In the genomic region with DNA sequence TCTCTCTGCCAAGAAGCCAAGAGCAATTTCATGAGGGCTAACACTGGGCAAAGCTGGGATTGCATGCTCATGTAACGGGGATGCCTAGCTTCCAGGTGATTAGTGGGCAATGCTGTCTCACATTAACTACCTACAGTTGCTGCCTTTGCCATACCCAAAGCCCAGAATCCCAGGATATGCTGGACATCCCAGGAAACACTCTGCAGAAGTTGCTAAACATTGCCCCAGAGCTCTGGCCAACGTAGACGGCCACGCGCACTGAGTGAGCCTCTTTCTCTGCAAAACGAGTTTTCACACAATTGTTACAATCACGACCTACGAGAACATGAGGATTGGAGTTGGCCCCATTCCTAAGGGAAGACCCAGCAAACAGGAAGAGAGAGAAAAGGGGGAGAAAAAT, we compare ENCODE assay signal across 19 cellular contexts.
DNase-seq lines count a peak whose midpoint lies in the region; TF ChIP-seq lines count a peak whose summit lies in the region.
"Had no signal": no experiment of that assay in that cellular context is flagged by ENCODE, and none has a peak within 500 bp of the region (broad histone marks: within the 10 kb centered on the region; RNA-seq: fewer than 3 reads in every experiment).

No MANE protein-coding gene starts in this region.

- no peaks in the 10 kb centered on the region for H4K20me1 ChIP-seq in hepatocyte (ENCODE audit: insufficient read depth, poor library complexity, severe bottlenecking)

- peak overlapping the region; percentile 1 for H3K4me2 ChIP-seq in hepatocyte
- H3K4me2 ChIP-seq: GM23338 had no signal

- peaks cover 17% of the 10 kb centered on the region for H3K9me3 Mint-ChIP-seq in osteocyte (ENCODE audit: unreplicated experiment)

- no peaks in the 10 kb centered on the region for H3K4me1 Mint-ChIP-seq in osteocyte (ENCODE audit: unreplicated experiment)
- H3K4me1 Mint-ChIP-seq: B cell; CD4-positive, CD25-positive, alpha-beta regulatory T cell; CD8-positive, alpha-beta memory T cell; GM23338 had no signal

- H3K27me3 Mint-ChIP-seq in osteocyte (ENCODE audit: unreplicated experiment), result no peaks in the 10 kb centered on the region
- H3K27me3 Mint-ChIP-seq: B cell; CD4-positive, CD25-positive, alpha-beta regulatory T cell had no signal

- no peak overlapping the region for H3K4me3 Mint-ChIP-seq in osteocyte (ENCODE audit: unreplicated experiment)
- H3K4me3 Mint-ChIP-seq: B cell; CD4-positive, CD25-positive, alpha-beta regulatory T cell; CD8-positive, alpha-beta memory T cell; GM23338; HFFc6 had no signal

- intact Hi-C loops in colonic mucosa (cut with DNase I), result no loop called here

- H3K9me2 ChIP-seq in hepatocyte (replicated peaks; ENCODE audit: insufficient read depth), result no peaks in the 10 kb centered on the region

- no peaks in the 10 kb centered on the region for H3K36me3 Mint-ChIP-seq in osteocyte (ENCODE audit: unreplicated experiment)
- H3K36me3 Mint-ChIP-seq: CD4-positive, CD25-positive, alpha-beta regulatory T cell; CD8-positive, alpha-beta memory T cell had no signal

- H3K9me3 ChIP-seq in hepatocyte (ENCODE audit: low read depth), result no peaks in the 10 kb centered on the region
- no peaks in the 10 kb centered on the region for H3K9me3 ChIP-seq in colonic mucosa

- no peak overlapping the region for H3K9ac ChIP-seq in colonic mucosa (ENCODE audit: low read depth in 2 of 2, low read length in 2 of 2)

- no peak overlapping the region for H3K27ac ChIP-seq in hepatocyte
- no peak overlapping the region for H3K27ac ChIP-seq in colonic mucosa
- H3K27ac ChIP-seq: HL-60 had no signal

- no peaks in the 10 kb centered on the region for H3K79me2 ChIP-seq in hepatocyte

- H3K4me3 ChIP-seq in hepatocyte, result no peak overlapping the region
- no peak overlapping the region for H3K4me3 ChIP-seq in colonic mucosa
- H3K4me3 ChIP-seq: GM23338 had no signal

- no peak for TF ChIP-seq CTCF in hepatocyte (IDR thresholded peaks at IDR 0.05; ENCODE audit: poor library complexity)
- no peak for TF ChIP-seq CTCF in osteocyte (IDR thresholded peaks at IDR 0.05)
- TF ChIP-seq CTCF in colonic mucosa (IDR thresholded peaks at IDR 0.05), result no peak

- H3K27ac Mint-ChIP-seq in osteocyte (ENCODE audit: unreplicated experiment), result no peak overlapping the region
- H3K27ac Mint-ChIP-seq: B cell; CD4-positive, CD25-positive, alpha-beta regulatory T cell; CD8-positive, alpha-beta memory T cell; GM23338; HFFc6 had no signal

- 57% methylated on average over 8 of the region's 8 CpGs for whole genome bisulfite sequencing in hepatocyte (ENCODE audit: low lambda C conversion rate, missing lambda C conversion rate)

- no peak overlapping the region for H2AFZ ChIP-seq in hepatocyte
- H2AFZ ChIP-seq: GM23338 had no signal

- H3K36me3 ChIP-seq in hepatocyte (replicated peaks; ENCODE audit: insufficient read depth, low read depth) (no peaks in the 10 kb centered on the region), colonic mucosa (no peaks in the 10 kb centered on the region)

- H3K4me1 ChIP-seq in hepatocyte (ENCODE audit: insufficient read depth) (no peaks in the 10 kb centered on the region), colonic mucosa (no peaks in the 10 kb centered on the region)

- no peaks in the 10 kb centered on the region for H3K27me3 ChIP-seq in hepatocyte
- H3K27me3 ChIP-seq in colonic mucosa, result no peaks in the 10 kb centered on the region

- peak; percentile 84 for DNase-seq in NCI-H82 (lab: John Stamatoyannopoulos, UW)
- DNase-seq in ecto neural progenitor cell (ENCODE audit: low spot score), result peak; percentile 42
- no peak for DNase-seq in hepatocyte (ENCODE audit: low spot score)
- DNase-seq in osteocyte (ENCODE audit: extremely low spot score, unreplicated experiment), result peak; percentile 62
- DNase-seq in colonic mucosa, result no peak
- DNase-seq in GOT3 (lab: John Stamatoyannopoulos, UW), result no peak
- no peak for DNase-seq in superior temporal gyrus (ENCODE audit: extremely low spot score)
- DNase-seq: C1 segment of cervical spinal cord; CD4-positive, CD25-positive, alpha-beta regulatory T cell; CD8-positive, alpha-beta memory T cell; COR-L47; DMS153; DMS79; GDM1; H7; HFFc6 had no signal

Comparison
In these comparisons a context has a peak if more than half of its experiments do, and no peak if none do; other contexts are left out.
1. DNase-seq: peak in NCI-H82 (single experiment), ecto neural progenitor cell (single experiment) and osteocyte (single experiment); none in hepatocyte (single experiment), colonic mucosa (single experiment), GOT3 (single experiment) and superior temporal gyrus (single experiment).